In the genomic region with DNA sequence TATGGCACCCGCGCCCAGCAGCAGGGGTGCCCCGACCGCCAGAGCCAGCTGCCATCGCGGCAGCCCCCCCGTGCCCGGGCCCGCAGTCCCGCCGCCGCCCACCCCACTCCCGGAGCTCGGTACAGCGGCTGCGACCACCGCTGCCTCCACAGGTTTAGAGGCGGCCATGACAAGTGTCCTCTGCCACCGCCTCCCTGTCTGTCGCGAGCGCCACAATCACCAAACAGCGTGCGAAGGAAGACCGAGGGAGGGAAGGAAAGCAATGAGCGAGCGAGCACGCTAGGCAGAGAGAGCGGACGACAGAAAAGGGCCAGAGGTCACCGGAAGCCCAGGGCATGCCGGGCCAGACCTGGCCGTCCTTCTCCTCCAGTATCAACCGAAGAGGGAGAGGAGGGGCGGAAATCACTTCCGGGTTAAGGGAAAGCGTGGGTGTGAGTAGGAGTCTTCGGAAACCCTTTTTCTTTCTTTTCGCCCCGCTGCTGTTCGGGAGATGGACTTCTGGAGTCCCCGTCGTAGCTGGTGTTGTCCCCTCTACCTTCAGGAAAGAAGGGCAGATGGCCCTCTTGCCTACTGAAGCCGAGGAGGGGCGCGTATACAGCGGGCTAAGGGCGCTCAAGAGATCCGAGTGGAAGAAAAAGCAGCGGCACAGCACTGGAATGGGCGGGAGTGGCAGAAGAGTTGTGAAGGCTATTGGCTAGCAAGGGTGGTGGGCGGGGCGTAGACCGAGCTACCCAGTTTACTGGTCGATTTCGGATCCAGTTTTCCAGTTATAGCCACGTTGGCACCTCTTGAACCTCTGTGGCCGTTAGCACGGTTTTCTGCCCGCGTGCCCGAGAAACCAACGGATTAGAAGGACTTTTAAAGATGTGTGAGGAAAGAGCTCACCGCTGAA, we compare ENCODE assay signal across 8 cellular contexts. TPM values are rescaled to one million over a fixed set of nuclear protein-coding genes. Genes with fewer than 3 reads are reported as not detected.
DNase-seq lines count a peak whose midpoint lies in the region; ATAC-seq and TF ChIP-seq lines count a peak whose summit lies in the region.

A gene with protein sequence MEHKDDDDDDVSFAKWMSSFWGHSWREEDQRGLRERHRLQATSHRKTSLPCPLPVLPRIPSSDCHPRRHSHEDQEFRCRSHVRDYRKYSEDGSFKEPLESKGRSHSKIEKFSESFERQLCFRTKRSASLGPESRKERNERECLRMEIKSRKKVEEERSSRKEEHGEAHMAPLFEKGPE (plus strand): TSS at position 758 of the 892 bp plus-strand sequence. CDS start 28,191 bp downstream, outside the sequence.
A gene (minus strand): TSS at position 308 of the 892 bp plus-strand sequence. CDS start 140 bp downstream, at position 168.

- H3K9me3 ChIP-seq in CD4-positive, CD25-positive, alpha-beta regulatory T cell (ENCODE audit: control insufficient read depth in 2 of 2, low read length in 2 of 2): no peaks in the 10 kb centered on the region
- H3K9me3 ChIP-seq in duodenal mucosa (ENCODE audit: control insufficient read depth in 1 of 2, low read length in 2 of 2): no peaks in the 10 kb centered on the region
- no peaks in the 10 kb centered on the region for H3K9me3 ChIP-seq in right lobe of liver

- WGBS in right lobe of liver (ENCODE audit: insufficient coverage, low coverage, low lambda C conversion rate, missing lambda C conversion rate): 0% methylated on average over 39 of the region's 64 CpGs

- H3K36me3 ChIP-seq in CD4-positive, CD25-positive, alpha-beta regulatory T cell (ENCODE audit: control insufficient read depth, insufficient read depth, low read length): no peaks in the 10 kb centered on the region
- H3K36me3 ChIP-seq in duodenal mucosa (ENCODE audit: control insufficient read depth in 1 of 2, insufficient read depth in 2 of 2, low read length in 2 of 2): no peaks in the 10 kb centered on the region
- H3K36me3 ChIP-seq in right lobe of liver: no peaks in the 10 kb centered on the region

- peak; percentile 95 for TF ChIP-seq POLR2A in right lobe of liver (IDR thresholded peaks at IDR 0.05)

- H3K4me1 ChIP-seq in CD4-positive, CD25-positive, alpha-beta regulatory T cell (ENCODE audit: control insufficient read depth, insufficient read depth, low read length, poor library complexity, severe bottlenecking): peaks cover 50% of the 10 kb centered on the region
- H3K4me1 ChIP-seq in duodenal mucosa (ENCODE audit: control insufficient read depth in 1 of 2, insufficient read depth in 2 of 2, low read length in 2 of 2): peaks cover 27 to 51% of the 10 kb centered on the region in 2 donors
- peaks cover 0 to 37% (median 7%) of the 10 kb centered on the region in 4 donors for H3K4me1 ChIP-seq in right lobe of liver

- TF ChIP-seq CTCF in right lobe of liver (IDR thresholded peaks at IDR 0.05): no peak

- intact Hi-C loops in activated CD4-positive, alpha-beta memory T cell treated with anti-CD3 and anti-CD28 coated beads for 36 hours (cut with micrococcal nuclease): loop anchor here (1.0 to 10.0 kb wide), 12 partner anchors 61 to 1275 kb away; a partner anchor contains a TSS
- intact Hi-C loops in right lobe of liver (cut with DNase I): no loop called here

- POLR2A ChIA-PET in activated CD4-positive, alpha-beta memory T cell treated with anti-CD3 and anti-CD28 coated beads for 36 hours (lab: Charles Lee): interaction anchor here (0.8 to 2.2 kb wide), 10 partner anchors 9 to 1173 kb away, joined by 3 to 17 read pairs (median 4); a partner anchor contains a TSS

- H3K27me3 ChIP-seq in CD4-positive, CD25-positive, alpha-beta regulatory T cell (ENCODE audit: control insufficient read depth, insufficient read depth, low read length): no peaks in the 10 kb centered on the region
- H3K27me3 ChIP-seq in duodenal mucosa (ENCODE audit: control insufficient read depth in 1 of 2, insufficient read depth in 2 of 2, low read length in 2 of 2) (no peaks in the 10 kb centered on the region), right lobe of liver (no peaks in the 10 kb centered on the region)

- H3K4me1 Mint-ChIP-seq in CD4-positive, CD25-positive, alpha-beta regulatory T cell: peaks cover 21 to 76% (median 54%) of the 10 kb centered on the region in 4 donors
- H3K4me1 Mint-ChIP-seq in activated CD4-positive, alpha-beta memory T cell treated with anti-CD3 and anti-CD28 coated beads for 36 hours (ENCODE audit: low read depth): peaks cover 62% of the 10 kb centered on the region

- peak within 1 kb of the TSS; percentile 92 to 98 (median 94) for H3K27ac Mint-ChIP-seq in CD4-positive, CD25-positive, alpha-beta regulatory T cell
- H3K27ac Mint-ChIP-seq in activated CD4-positive, alpha-beta memory T cell treated with anti-CD3 and anti-CD28 coated beads for 36 hours: peak within 1 kb of the TSS; percentile 94

- CTCF ChIA-PET in activated CD4-positive, alpha-beta memory T cell treated with anti-CD3 and anti-CD28 coated beads for 36 hours (lab: Charles Lee): interaction anchor here (1.0 to 3.7 kb wide), 4 partner anchors 62 to 309 kb away, joined by 3 to 13 read pairs (median 9); no protein-coding TSS in a partner anchor

- no peaks in the 10 kb centered on the region for H3K27me3 Mint-ChIP-seq in CD4-positive, CD25-positive, alpha-beta regulatory T cell
- no peaks in the 10 kb centered on the region for H3K27me3 Mint-ChIP-seq in activated CD4-positive, alpha-beta memory T cell treated with anti-CD3 and anti-CD28 coated beads for 36 hours

- H3K9me3 Mint-ChIP-seq in CD4-positive, CD25-positive, alpha-beta regulatory T cell: peaks cover 0 to 1% (median 0%) of the 10 kb centered on the region in 7 donors
- H3K9me3 Mint-ChIP-seq in activated CD4-positive, alpha-beta memory T cell treated with anti-CD3 and anti-CD28 coated beads for 36 hours: no peaks in the 10 kb centered on the region

- peak; percentile 91 to 93 for ATAC-seq in CD4-positive, CD25-positive, alpha-beta regulatory T cell (ENCODE audit: low read depth in 2 of 2)
- peak; percentile 91 for ATAC-seq in GM19452 (IDR thresholded peaks at IDR 0.05; ENCODE audit: unreplicated experiment)
- ATAC-seq in HG03575 (IDR thresholded peaks at IDR 0.05; ENCODE audit: extremely low read depth, insufficient number of reproducible peaks, low FRiP score, unreplicated experiment): peak; percentile 66
- ATAC-seq in right lobe of liver: peak; percentile 90 to 96 (median 92)

- H3K9ac ChIP-seq in duodenal mucosa (ENCODE audit: low read depth in 1 of 2, low read length in 2 of 2): peak within 1 kb of the TSS; percentile 77 to 91

- H3K27ac ChIP-seq in CD4-positive, CD25-positive, alpha-beta regulatory T cell (ENCODE audit: insufficient read depth, low read length, poor library complexity, severe bottlenecking): peak within 1 kb of the TSS; percentile 82
- peak within 1 kb of the TSS; percentile 82 for H3K27ac ChIP-seq in duodenal mucosa (ENCODE audit: low read depth, low read length)
- peak within 1 kb of the TSS; percentile 75 to 93 (median 84) for H3K27ac ChIP-seq in right lobe of liver

- H3K36me3 Mint-ChIP-seq in CD4-positive, CD25-positive, alpha-beta regulatory T cell: peaks cover 5% of the 10 kb centered on the region
- H3K36me3 Mint-ChIP-seq in activated CD4-positive, alpha-beta memory T cell treated with anti-CD3 and anti-CD28 coated beads for 36 hours: peaks cover 11% of the 10 kb centered on the region

- peak; percentile 91 to 97 (median 95) for DNase-seq in CD4-positive, CD25-positive, alpha-beta regulatory T cell
- peak; percentile 100 for DNase-seq in NCI-H82 (lab: John Stamatoyannopoulos, UW)
- DNase-seq in activated CD4-positive, alpha-beta memory T cell treated with anti-CD3 and anti-CD28 coated beads for 36 hours: peak; percentile 97
- peak; percentile 98 for DNase-seq in right lobe of liver
- peak; percentile 97 for DNase-seq in stimulated activated CD4-positive, alpha-beta T cell treated with anti-CD3 and anti-CD28 coated beads, Interleukin-4, amount 100 ng/mL, for 24 hours

- H3K4me3 ChIP-seq in CD4-positive, CD25-positive, alpha-beta regulatory T cell (ENCODE audit: low read depth, low read length): peak within 1 kb of the TSS; percentile 99
- H3K4me3 ChIP-seq in duodenal mucosa (ENCODE audit: low read depth in 1 of 2, low read length in 2 of 2): peak within 1 kb of the TSS; percentile 89 to 98
- peak within 1 kb of the TSS; percentile 80 to 91 (median 84) for H3K4me3 ChIP-seq in right lobe of liver

- peak within 1 kb of the TSS; percentile 97 to 99 (median 98) for H3K4me3 Mint-ChIP-seq in CD4-positive, CD25-positive, alpha-beta regulatory T cell
- peak within 1 kb of the TSS; percentile 92 for H3K4me3 Mint-ChIP-seq in activated CD4-positive, alpha-beta memory T cell treated with anti-CD3 and anti-CD28 coated beads for 36 hours

RNA-seq across cellular contexts. Expression of the first gene that starts in this region (rescaled TPM):
- total RNA-seq in CD4-positive, CD25-positive, alpha-beta regulatory T cell: 0.74 TPM
- 1 to 10 TPM in 1 of 4 donors, under 1 TPM in 3; 0.73 to 2.0 (median 0.91) TPM for polyA plus RNA-seq in CD4-positive, CD25-positive, alpha-beta regulatory T cell
- 1 to 10 TPM; 1.9 to 2.3 TPM for total RNA-seq in activated CD4-positive, alpha-beta memory T cell treated with anti-CD3 and anti-CD28 coated beads for 36 hours
- total RNA-seq in right lobe of liver: 1 to 10 TPM in 5 of 6 experiments, under 1 TPM in 1; 0.89 to 1.9 (median 1.7) TPM

RNA-seq across cellular contexts. Expression of the second gene that starts in this region (rescaled TPM):
- total RNA-seq in CD4-positive, CD25-positive, alpha-beta regulatory T cell: 26.0 TPM
- polyA plus RNA-seq in CD4-positive, CD25-positive, alpha-beta regulatory T cell: 10 to 100 TPM; 12.4 to 22.2 (median 17.0) TPM
- total RNA-seq in activated CD4-positive, alpha-beta memory T cell treated with anti-CD3 and anti-CD28 coated beads for 36 hours: 10 to 100 TPM; 44.9 to 47.1 TPM
- 10 to 100 TPM; 30.2 to 44.9 (median 39.6) TPM for total RNA-seq in right lobe of liver

Comparison
In these comparisons a context has a peak if more than half of its experiments do, and no peak if none do; other contexts are left out.
1. Peak in every context shown above with its lines: DNase-seq, ATAC-seq, H3K4me3 ChIP-seq and H3K27ac ChIP-seq.